1 cellular context compared by ENCODE assay signal in the genomic region with DNA sequence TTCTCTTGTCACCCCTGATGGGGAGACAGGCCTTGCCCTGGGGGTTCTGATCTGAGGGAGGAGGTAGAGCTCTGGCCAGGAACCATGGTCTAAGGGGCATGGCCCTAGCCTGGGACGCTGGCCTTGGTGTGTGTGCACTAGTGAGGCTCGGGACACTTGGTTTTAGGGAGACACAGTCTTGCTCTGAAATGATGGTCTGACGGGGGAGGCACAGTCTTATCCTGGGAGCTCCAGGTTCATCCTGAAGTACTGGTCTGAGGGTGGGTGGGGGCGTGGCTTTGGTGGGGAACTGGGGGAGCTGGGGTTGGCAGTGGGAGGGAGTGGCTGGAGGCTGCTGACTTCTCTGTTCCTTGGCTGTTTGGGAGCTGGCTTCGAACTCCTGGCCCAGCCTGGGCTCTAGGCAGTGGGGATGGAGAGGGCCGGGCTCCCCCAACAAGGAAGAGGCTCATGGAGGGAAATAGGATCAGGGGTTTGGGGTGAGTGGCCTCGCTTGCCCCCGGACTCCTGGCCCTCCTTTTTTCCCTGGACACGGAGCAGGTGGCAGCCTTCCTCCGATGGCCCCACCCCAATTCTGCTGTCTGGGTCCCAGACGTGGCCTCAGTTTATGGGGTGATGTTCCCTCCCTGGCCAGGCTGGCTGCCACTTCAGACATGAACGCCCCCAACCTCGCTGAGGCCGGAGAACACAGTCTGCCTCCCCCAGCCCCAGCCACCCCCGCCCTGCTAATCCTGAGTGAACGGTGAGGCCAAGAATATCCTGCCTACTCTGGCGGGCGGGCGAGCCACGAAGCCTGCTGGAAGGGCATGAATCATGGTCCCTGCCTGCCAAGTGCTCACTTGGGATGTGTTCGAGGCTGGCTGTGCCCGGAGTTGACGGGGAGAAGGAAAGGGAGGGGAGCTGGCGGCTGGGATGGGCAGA.
TF ChIP-seq lines count a peak whose summit lies in the region.

No MANE protein-coding gene starts in this region.

TF ChIP-seq in H1, 55 proteins besides CTCF, POLR2A, EP300 and RAD21 (continued from another document):
- TF ChIP-seq CHD2 (IDR thresholded peaks at IDR 0.05; ENCODE audit: low read length) (no peak), TCF12 (IDR thresholded peaks at IDR 0.05; ENCODE audit: low read depth, low read length) (no peak), KDM1A (IDR thresholded peaks at IDR 0.05; ENCODE audit: borderline replicate concordance, low read length) (no peak), SIN3A (conservative IDR thresholded peaks at IDR 0.05 in 1 of 2, IDR thresholded peaks at IDR 0.05 in 1 of 2; ENCODE audit: low read depth in 1 of 2, low read length in 2 of 2) (no peak), FOSL1 (IDR thresholded peaks at IDR 0.05; ENCODE audit: insufficient read depth, low read depth, low read length) (no peak), JUND (IDR thresholded peaks at IDR 0.05; ENCODE audit: low read length) (no peak), KDM5A (IDR thresholded peaks at IDR 0.05; ENCODE audit: low read length) (no peak)
TF ChIP-seq in H1: peak in this region for 0.
